1 cellular context compared by ENCODE assay signal in genomic region chr12:49233842-49234526, GRCh38.
A peak's percentile ranks its signal among the peaks of the same experiment; 100 is the strongest.
TF ChIP-seq lines count a peak whose summit lies in the region.

No MANE protein-coding gene starts in this region.

TF ChIP-seq in K562, 482 proteins besides CTCF, POLR2A, EP300 and RAD21 (continued from another document and continues in another):
- TF ChIP-seq TFAP4 (CRISPR knock-in tag; IDR thresholded peaks at IDR 0.05; ENCODE audit: borderline replicate concordance) (peak; percentile 35; the same call in 1 of the 2 replicates), ARNT (IDR thresholded peaks at IDR 0.05) (0 out of 4 replicates have a peak, but pooled peaks of 1 of the 2 experiments have one; percentile 21), ZFX (CRISPR knock-in tag; IDR thresholded peaks at IDR 0.05) (no peak), CREM (IDR thresholded peaks at IDR 0.05; ENCODE audit: low read depth) (peak; percentile 88), ILF3 (IDR thresholded peaks at IDR 0.05; ENCODE audit: borderline replicate concordance) (no peak), JUN (IDR thresholded peaks at IDR 0.05; ENCODE audit: borderline replicate concordance, low read depth, low read length) (no peak), JUN (CRISPR knock-in tag; IDR thresholded peaks at IDR 0.05; ENCODE audit: borderline replicate concordance) (no peak), ATF4 (CRISPR knock-in tag; IDR thresholded peaks at IDR 0.05) (no peak), ZNF318 (IDR thresholded peaks at IDR 0.05; ENCODE audit: borderline replicate concordance in 1 of 2, low read depth in 1 of 2) (peak in 1 of 2 experiments; percentile 34; a peak in 1 of 4 replicates), PPARD (CRISPR knock-in tag; IDR thresholded peaks at IDR 0.05) (no peak), PRDM10 (IDR thresholded peaks at IDR 0.05; ENCODE audit: partially characterized antibody) (peak; percentile 33), UBTF (IDR thresholded peaks at IDR 0.05; ENCODE audit: borderline replicate concordance in 1 of 2, low read depth in 2 of 2, low read length in 2 of 2) (no peak), GABPB2 (CRISPR knock-in tag; conservative IDR thresholded peaks at IDR 0.05) (no peak), SMAD2 (IDR thresholded peaks at IDR 0.05; ENCODE audit: low read depth, low read length) (no peak), KDM4B (IDR thresholded peaks at IDR 0.05; ENCODE audit: borderline replicate concordance in 2 of 2, low read depth in 1 of 2) (no peak), ZBTB11 (CRISPR knock-in tag; IDR thresholded peaks at IDR 0.05) (no peak), JUND (IDR thresholded peaks at IDR 0.05; ENCODE audit: borderline replicate concordance, low read depth, low read length) (peak; percentile 60; the same call in 1 of the 2 replicates), JUND (tag; IDR thresholded peaks at IDR 0.05; ENCODE audit: borderline replicate concordance, low read depth, low read length) (peak; percentile 8; the same call in 1 of the 3 replicates), ATF6 (CRISPR knock-in tag; IDR thresholded peaks at IDR 0.05) (no peak), EZH2 (IDR thresholded peaks at IDR 0.05; ENCODE audit: borderline replicate concordance, low read depth, low read length) (no peak), ESRRA (IDR thresholded peaks at IDR 0.05; ENCODE audit: borderline replicate concordance, low read depth) (no peak; the same call in 1 of the 2 replicates), PHF8 (IDR thresholded peaks at IDR 0.05; ENCODE audit: borderline replicate concordance, low read length) (peak; percentile 40; the same call in 1 of the 2 replicates), CEBPB (tag; IDR thresholded peaks at IDR 0.05) (0 out of 2 replicates have a peak, but pooled peaks have one; percentile 13), SAFB2 (IDR thresholded peaks at IDR 0.05; ENCODE audit: borderline replicate concordance, low read depth, low read length, severe bottlenecking) (no peak), SLC30A9 (CRISPR knock-in tag; IDR thresholded peaks at IDR 0.05) (no peak), NCOA1 (IDR thresholded peaks at IDR 0.05; ENCODE audit: low read depth) (0 out of 2 replicates have a peak, but pooled peaks have one; percentile 4), ZBTB34 (CRISPR knock-in tag; IDR thresholded peaks at IDR 0.05) (no peak), E2F3 (CRISPR knock-in tag; IDR thresholded peaks at IDR 0.05) (no peak), ASH1L (IDR thresholded peaks at IDR 0.05; ENCODE audit: borderline replicate concordance, low read depth, partially characterized antibody) (peak; percentile 45), MCM3 (IDR thresholded peaks at IDR 0.05) (no peak), EHMT2 (IDR thresholded peaks at IDR 0.05) (no peak), YY1 (IDR thresholded peaks at IDR 0.05; ENCODE audit: borderline replicate concordance in 1 of 3, control insufficient read depth in 1 of 3, extremely low read depth in 1 of 3, insufficient read depth in 3 of 3, insufficient read length in 1 of 3, insufficient replicate concordance in 2 of 3, low read depth in 1 of 3, low read length in 2 of 3) (peak in 1 of 3 experiments; percentile 28), ZNF551 (CRISPR knock-in tag; IDR thresholded peaks at IDR 0.05) (no peak)
